In genomic region chr18:64639536-64639935, GRCh38 we compare ENCODE assay signal across 18 cellular contexts.
"Had no signal": no experiment of that assay in that cellular context is flagged by ENCODE, and none has a peak within 500 bp of the region (broad histone marks: within the 10 kb centered on the region; RNA-seq: fewer than 3 reads in every experiment).

No MANE protein-coding gene starts in this region.

- DNase-seq: activated CD4-positive, alpha-beta T cell treated with anti-CD3 and anti-CD28 coated beads for 4 hours; activated CD4-positive, alpha-beta T cell treated with anti-CD3 and anti-CD28 coated beads, Interleukin-2, amount 50 U/mL, for 48 hours; activated CD4-positive, CD25-positive, alpha-beta regulatory T cell; activated CD8-positive, alpha-beta memory T cell treated with anti-CD3 and anti-CD28 coated beads, Interleukin-2, amount 50 U/mL, for 48 hours; activated naive CD4-positive, alpha-beta T cell treated with anti-CD3 and anti-CD28 coated beads for 36 hours; activated T-cell treated with anti-CD3 and anti-CD28 coated beads, Interleukin-2, amount 50 U/mL, for 4 hours; brain microvascular endothelial cell; effector memory CD4-positive, alpha-beta T cell; left lung; midbrain; pancreas; psoas muscle; right cardiac atrium; stimulated activated CD4-positive, alpha-beta T cell treated with anti-CD3 and anti-CD28 coated beads, Interleukin-2, amount 100 ng/mL, for 24 hours; stomach; T-cell; transverse colon; uterus had no signal
